ENCODE assay signal across 28 cellular contexts in genomic region chr5:38344891-38345290, GRCh38.
"Had no signal": no experiment of that assay in that cellular context is flagged by ENCODE, and none has a peak within 500 bp of the region (broad histone marks: within the 10 kb centered on the region; RNA-seq: fewer than 3 reads in every experiment).

No MANE protein-coding gene starts in this region.

- H3K4me1 Mint-ChIP-seq: stimulated activated effector memory CD8-positive, alpha-beta T cell treated with anti-CD3 and anti-CD28 coated beads, Interleukin-12 subunit alpha, Interleukin-12 subunit beta, amount 100 ng/mL, for 72 hours; stimulated activated memory B cell treated with anti-CD40 and anti-IgM and Interleukin-4, amounts not matched to agents 10 μg/mL and 1 μg/mL and 100 μg/mL, for 72 hours; stimulated activated naive B cell treated with anti-CD40 and anti-IgM and Interleukin-4, amounts not matched to agents 10 μg/mL and 1 μg/mL and 100 μg/mL, for 72 hours; stimulated activated naive CD8-positive, alpha-beta T cell treated with anti-CD3 and anti-CD28 coated beads, Interleukin-15, amount 100 ng/mL, for 72 hours had no signal

- H3K27ac ChIP-seq: stomach, suprapubic skin, testis, thoracic aorta, thyroid gland, tibial artery, tibial nerve, transverse colon, upper lobe of left lung, upper lobe of right lung, uterus, vagina had no signal

- H3K36me3 Mint-ChIP-seq: stimulated activated effector memory CD8-positive, alpha-beta T cell treated with anti-CD3 and anti-CD28 coated beads, Interleukin-12 subunit alpha, Interleukin-12 subunit beta, amount 100 ng/mL, for 72 hours; stimulated activated memory B cell treated with anti-CD40 and anti-IgM and Interleukin-4, amounts not matched to agents 10 μg/mL and 1 μg/mL and 100 μg/mL, for 72 hours; stimulated activated naive B cell treated with anti-CD40 and anti-IgM and Interleukin-4, amounts not matched to agents 10 μg/mL and 1 μg/mL and 100 μg/mL, for 72 hours; type B pancreatic cell had no signal

- ATAC-seq: stimulated activated effector memory CD8-positive, alpha-beta T cell treated with anti-CD3 and anti-CD28 coated beads, Interleukin-12 subunit alpha, Interleukin-12 subunit beta, amount 100 ng/mL, for 72 hours; stimulated activated memory B cell treated with anti-CD40 and anti-IgM and Interleukin-4, amounts not matched to agents 10 μg/mL and 1 μg/mL and 100 μg/mL, for 72 hours; stimulated activated naive B cell treated with anti-CD40 and anti-IgM and Interleukin-4, amounts not matched to agents 10 μg/mL and 1 μg/mL and 100 μg/mL, for 72 hours; stimulated activated naive CD8-positive, alpha-beta T cell treated with anti-CD3 and anti-CD28 coated beads, Interleukin-15, amount 100 ng/mL, for 72 hours; stimulated activated naive CD8-positive, alpha-beta T cell treated with anti-CD3 and anti-CD28 coated beads, Interleukin-15, Interleukin-2, amounts not matched to agents 100 U/mL and 50 U/mL, for 24 hours; upper lobe of right lung had no signal

- H3K27me3 ChIP-seq: testis, thyroid gland, tibial artery, tibial nerve, transverse colon, upper lobe of left lung, uterus, vagina had no signal

- H3K27ac Mint-ChIP-seq: stimulated activated effector memory CD8-positive, alpha-beta T cell treated with anti-CD3 and anti-CD28 coated beads, Interleukin-12 subunit alpha, Interleukin-12 subunit beta, amount 100 ng/mL, for 72 hours; stimulated activated memory B cell treated with anti-CD40 and anti-IgM and Interleukin-4, amounts not matched to agents 10 μg/mL and 1 μg/mL and 100 μg/mL, for 72 hours; stimulated activated naive B cell treated with anti-CD40 and anti-IgM and Interleukin-4, amounts not matched to agents 10 μg/mL and 1 μg/mL and 100 μg/mL, for 72 hours; stimulated activated naive CD8-positive, alpha-beta T cell treated with anti-CD3 and anti-CD28 coated beads, Interleukin-15, amount 100 ng/mL, for 72 hours; stimulated activated naive CD8-positive, alpha-beta T cell treated with anti-CD3 and anti-CD28 coated beads, Interleukin-15, Interleukin-2, amounts not matched to agents 100 ng/mL and 50 ng/mL, for 24 hours; type B pancreatic cell had no signal

- DNase-seq: stimulated activated CD4-positive, alpha-beta T cell treated with anti-CD3 and anti-CD28 coated beads, Interleukin-2, amount 100 ng/mL, for 48 hours; stimulated activated CD4-positive, alpha-beta T cell treated with anti-CD3 and anti-CD28 coated beads, Interleukin-4, amount 100 ng/mL, for 1 hour; stimulated activated CD4-positive, alpha-beta T cell treated with anti-CD3 and anti-CD28 coated beads, Interleukin-4, amount 100 ng/mL, for 24 hours; stimulated activated CD4-positive, alpha-beta T cell treated with anti-CD3 and anti-CD28 coated beads, Interleukin-4, amount 100 ng/mL, for 4 hours; stimulated activated CD8-positive, alpha-beta memory T cell treated with anti-CD3 and anti-CD28 coated beads, Interleukin-4, amount 100 ng/mL, for 48 hours; stimulated activated naive B cell treated with anti-CD40 and anti-IgM and Interleukin-4, amounts not matched to agents 10 μg/mL and 1 μg/mL and 100 μg/mL, for 72 hours; stimulated activated naive CD4-positive, alpha-beta T cell; stimulated activated naive CD4-positive, alpha-beta T cell treated with Interleukin-2 at 50 U/mL for 16 hours; stimulated activated naive CD8-positive, alpha-beta T cell treated with anti-CD3 and anti-CD28 coated beads, Interleukin-15, amount 100 ng/mL, for 72 hours; stimulated activated naive CD8-positive, alpha-beta T cell treated with anti-CD3 and anti-CD28 coated beads, Interleukin-15, Interleukin-2, amounts not matched to agents 100 U/mL and 50 U/mL, for 24 hours; stomach; substantia nigra; testis; thyroid gland; tibial artery; transverse colon; trophoblast cell; upper lobe of left lung; upper lobe of right lung; uterus had no signal

- H3K36me3 ChIP-seq: stomach, suprapubic skin, thoracic aorta, thyroid gland, tibial artery, tibial nerve, transverse colon, upper lobe of left lung, upper lobe of right lung, uterus, vagina had no signal

- H3K27me3 Mint-ChIP-seq: stimulated activated memory B cell treated with anti-CD40 and anti-IgM and Interleukin-4, amounts not matched to agents 10 μg/mL and 1 μg/mL and 100 μg/mL, for 72 hours; stimulated activated naive B cell treated with anti-CD40 and anti-IgM and Interleukin-4, amounts not matched to agents 10 μg/mL and 1 μg/mL and 100 μg/mL, for 72 hours had no signal

- H3K4me3 Mint-ChIP-seq: stimulated activated effector memory CD8-positive, alpha-beta T cell treated with anti-CD3 and anti-CD28 coated beads, Interleukin-12 subunit alpha, Interleukin-12 subunit beta, amount 100 ng/mL, for 72 hours; stimulated activated memory B cell treated with anti-CD40 and anti-IgM and Interleukin-4, amounts not matched to agents 10 μg/mL and 1 μg/mL and 100 μg/mL, for 72 hours; stimulated activated naive B cell treated with anti-CD40 and anti-IgM and Interleukin-4, amounts not matched to agents 10 μg/mL and 1 μg/mL and 100 μg/mL, for 72 hours; stimulated activated naive CD8-positive, alpha-beta T cell treated with anti-CD3 and anti-CD28 coated beads, Interleukin-15, amount 100 ng/mL, for 72 hours; stimulated activated naive CD8-positive, alpha-beta T cell treated with anti-CD3 and anti-CD28 coated beads, Interleukin-15, Interleukin-2, amounts not matched to agents 100 ng/mL and 50 ng/mL, for 24 hours; type B pancreatic cell had no signal

- H3K9me3 Mint-ChIP-seq: stimulated activated effector memory CD8-positive, alpha-beta T cell treated with anti-CD3 and anti-CD28 coated beads, Interleukin-12 subunit alpha, Interleukin-12 subunit beta, amount 100 ng/mL, for 72 hours; stimulated activated naive CD8-positive, alpha-beta T cell treated with anti-CD3 and anti-CD28 coated beads, Interleukin-15, amount 100 ng/mL, for 72 hours; stimulated activated naive CD8-positive, alpha-beta T cell treated with anti-CD3 and anti-CD28 coated beads, Interleukin-15, Interleukin-2, amounts not matched to agents 100 ng/mL and 50 ng/mL, for 24 hours; type B pancreatic cell had no signal

- H3K4me1 ChIP-seq: stomach, suprapubic skin, testis, thyroid gland, tibial artery, tibial nerve, transverse colon, upper lobe of left lung, upper lobe of right lung, uterus, vagina had no signal

- H3K4me3 ChIP-seq: stomach, suprapubic skin, testis, thoracic aorta, thyroid gland, tibial artery, tibial nerve, transverse colon, upper lobe of left lung, upper lobe of right lung, uterus, vagina had no signal
